9 cellular contexts compared by ENCODE assay signal in genomic region chr3:71011565-71012287, GRCh38.
DNase-seq lines count a peak whose midpoint lies in the region; ATAC-seq, FAIRE-seq and TF ChIP-seq lines count a peak whose summit lies in the region.
"Had no signal": no experiment of that assay in that cellular context is flagged by ENCODE, and none has a peak within 500 bp of the region (broad histone marks: within the 10 kb centered on the region; RNA-seq: fewer than 3 reads in every experiment).

No MANE protein-coding gene starts in this region.

- no peak for TF ChIP-seq CTCF in C4-2B (conservative IDR thresholded peaks at IDR 0.05)
- TF ChIP-seq CTCF in HepG2 (CRISPR knock-in tag; IDR thresholded peaks at IDR 0.05), result no peak
- TF ChIP-seq CTCF in heart right ventricle (IDR thresholded peaks at IDR 0.05), result no peak

- WGBS in HepG2 (ENCODE audit: low lambda C conversion rate), result 96% methylated on average over 6 of the region's 6 CpGs
- WGBS in heart right ventricle, 2 donors, result 88 to 92% methylated on average over 6 of the region's 6 CpGs

- in situ Hi-C loops in HepG2 (cut with HindIII; ENCODE audit: extremely low pct_ligation_motif_present, low pct_unique_long_range_greater_than_20kb), result no loop called here

- no peak for FAIRE-seq in HepG2 (lab: Jason Lieb, UNC)

- peak overlapping the region; percentile 55 for H3K4me3 Mint-ChIP-seq in activated naive CD8-positive, alpha-beta T cell treated with anti-CD3 and anti-CD28 coated beads, Interleukin-2, amount 50 U/mL, for 24 hours

- no peak for TF ChIP-seq EP300 in HepG2 (IDR thresholded peaks at IDR 0.05; ENCODE audit: low read depth in 2 of 2, low read length in 2 of 2)
- no peak for TF ChIP-seq EP300 in HepG2 (CRISPR knock-in tag; IDR thresholded peaks at IDR 0.05; ENCODE audit: borderline replicate concordance)

- peaks cover 81% of the 10 kb centered on the region for H3K4me1 Mint-ChIP-seq in activated naive CD8-positive, alpha-beta T cell treated with anti-CD3 and anti-CD28 coated beads, Interleukin-2, amount 50 U/mL, for 24 hours

- intact Hi-C loops in HepG2 (cut with micrococcal nuclease; ENCODE audit: unreplicated experiment), result no loop called here
- intact Hi-C loops in heart right ventricle (cut with DNase I), result loop anchor here in 1 of 10 donors (5.0 kb wide), 1 partner anchor 41 kb away; no protein-coding TSS in a partner anchor

- peak overlapping the region; percentile 97 for H3K27ac Mint-ChIP-seq in activated naive CD8-positive, alpha-beta T cell treated with anti-CD3 and anti-CD28 coated beads, Interleukin-2, amount 50 U/mL, for 24 hours

- POLR2A ChIA-PET in HepG2 (lab: Yijun Ruan, JAX), result no interaction called here

- H3K79me2 ChIP-seq in HepG2 (ENCODE audit: insufficient read depth, low read length), result peaks cover 32% of the 10 kb centered on the region

- no peak overlapping the region for H3K4me2 ChIP-seq in HepG2 (ENCODE audit: low read depth, low read length)

- H3K9me3 ChIP-seq in HepG2 (ENCODE audit: low read length) (no peaks in the 10 kb centered on the region), heart right ventricle (peaks cover 0 to 8% (median 0%) of the 10 kb centered on the region in 11 donors)
- H3K9me3 ChIP-seq: SJSA1 had no signal

- H3K9me3 Mint-ChIP-seq in activated naive CD8-positive, alpha-beta T cell treated with anti-CD3 and anti-CD28 coated beads, Interleukin-2, amount 50 U/mL, for 24 hours, result peaks cover 4% of the 10 kb centered on the region

- peak overlapping the region; percentile 59; the same call in 1 of the 2 replicates for H3K27ac ChIP-seq in C4-2B
- no peak overlapping the region for H3K27ac ChIP-seq in HepG2 (ENCODE audit: extremely low read length, insufficient read depth, low read length)
- peak overlapping the region in 1 of 10 donors; percentile 2 for H3K27ac ChIP-seq in heart right ventricle
- H3K27ac ChIP-seq: SJSA1 had no signal

- TF ChIP-seq RAD21 in HepG2 (CRISPR knock-in tag; IDR thresholded peaks at IDR 0.05), result no peak

- no peak for DNase-seq in activated naive CD8-positive, alpha-beta T cell treated with anti-CD3 and anti-CD28 coated beads, Interleukin-2, amount 50 U/mL, for 24 hours
- DNase-seq in HepG2 (ENCODE audit: low spot score) (no peak), GM19240 (ENCODE audit: insufficient read length, low spot score) (no peak), heart right ventricle (no peak)

- no TSS peak for BruUV-seq in HepG2 (replicated peaks; lab: Mats Ljungman, UMichigan)

- peaks cover 3% of the 10 kb centered on the region for H4K20me1 ChIP-seq in HepG2 (ENCODE audit: insufficient read depth, low read length)

- H3K9ac ChIP-seq in HepG2 (ENCODE audit: insufficient read depth, low read depth, low read length), result no peak overlapping the region

- H3K36me3 Mint-ChIP-seq in activated naive CD8-positive, alpha-beta T cell treated with anti-CD3 and anti-CD28 coated beads, Interleukin-2, amount 50 U/mL, for 24 hours (ENCODE audit: low read depth), result peaks cover 68% of the 10 kb centered on the region

- CTCF ChIA-PET in HepG2 (lab: Yijun Ruan, JAX; ENCODE audit: low intra/inter-chr PET ratio, low total read pairs), result no interaction called here

- peaks cover 58% of the 10 kb centered on the region for H3K4me1 ChIP-seq in HepG2 (ENCODE audit: insufficient read depth, low read length)
- peaks cover 0 to 63% (median 43%) of the 10 kb centered on the region in 9 donors for H3K4me1 ChIP-seq in heart right ventricle

- H3K27me3 ChIP-seq in HepG2 (ENCODE audit: control insufficient read depth in 1 of 2, insufficient read depth in 2 of 2, low read length in 2 of 2) (no peaks in the 10 kb centered on the region), heart right ventricle (no peaks in the 10 kb centered on the region)
- H3K27me3 ChIP-seq: SJSA1 had no signal

- TF ChIP-seq POLR2A in HepG2 (IDR thresholded peaks at IDR 0.05; ENCODE audit: insufficient read depth in 1 of 2, low read depth in 2 of 2, low read length in 2 of 2), result no peak

- ATAC-seq in GM19467 (IDR thresholded peaks at IDR 0.05; ENCODE audit: unreplicated experiment), result peak; percentile 77
- ATAC-seq in HG03457 (IDR thresholded peaks at IDR 0.05; ENCODE audit: unreplicated experiment), result peak; percentile 83
- no peak for ATAC-seq in activated naive CD8-positive, alpha-beta T cell treated with anti-CD3 and anti-CD28 coated beads, Interleukin-2, amount 50 U/mL, for 24 hours
- no peak for ATAC-seq in HepG2
- ATAC-seq in GM21526 (IDR thresholded peaks at IDR 0.05; ENCODE audit: low FRiP score, unreplicated experiment), result no peak
- ATAC-seq in heart right ventricle, result no peak

- H2AFZ ChIP-seq in HepG2 (ENCODE audit: low read length), result no peak overlapping the region

- H3K4me3 ChIP-seq in HepG2 (replicated peaks in 1 of 3; ENCODE audit: insufficient read depth in 1 of 3, low read depth in 2 of 3, low read length in 3 of 3) (no peak overlapping the region), heart right ventricle (no peak overlapping the region)
- H3K4me3 ChIP-seq: SJSA1 had no signal

- no peaks in the 10 kb centered on the region for H3K27me3 Mint-ChIP-seq in activated naive CD8-positive, alpha-beta T cell treated with anti-CD3 and anti-CD28 coated beads, Interleukin-2, amount 50 U/mL, for 24 hours

- H3K36me3 ChIP-seq in HepG2 (replicated peaks in 1 of 2; ENCODE audit: control insufficient read depth in 1 of 2, insufficient read depth in 2 of 2, low read length in 2 of 2), result peaks cover 3 to 23% of the 10 kb centered on the region in 2 experiments; a peak in 4 of 5 replicates
- H3K36me3 ChIP-seq in heart right ventricle, result peaks cover 0 to 46% (median 13%) of the 10 kb centered on the region in 9 donors

TF ChIP-seq in HepG2, 621 proteins besides CTCF, POLR2A, EP300 and RAD21:
- TF ChIP-seq ZNF264 (CRISPR knock-in tag; IDR thresholded peaks at IDR 0.05), result no peak
- TF ChIP-seq SIN3B (IDR thresholded peaks at IDR 0.05; ENCODE audit: low read length), result no peak
- TF ChIP-seq ZBTB39 (CRISPR knock-in tag; IDR thresholded peaks at IDR 0.05), result no peak
- no peak for TF ChIP-seq SOX5 (CRISPR knock-in tag; IDR thresholded peaks at IDR 0.05; ENCODE audit: borderline replicate concordance)
- no peak for TF ChIP-seq ELK4 (CRISPR knock-in tag; IDR thresholded peaks at IDR 0.05; ENCODE audit: borderline replicate concordance)
- no peak for TF ChIP-seq FOXP1 (IDR thresholded peaks at IDR 0.05)
- no peak for TF ChIP-seq FOXP1 (CRISPR knock-in tag; IDR thresholded peaks at IDR 0.05)
- TF ChIP-seq DRAP1 (CRISPR knock-in tag; IDR thresholded peaks at IDR 0.05), result no peak
- no peak for TF ChIP-seq POLR2AphosphoS2 (IDR thresholded peaks at IDR 0.05; ENCODE audit: low read depth, low read length)

Comparison
In these comparisons a context has a peak if more than half of its experiments do, and no peak if none do; other contexts are left out.
1. ATAC-seq: peak in GM19467 (single experiment) and HG03457 (single experiment); none in activated naive CD8-positive, alpha-beta T cell treated with anti-CD3 and anti-CD28 coated beads, Interleukin-2, amount 50 U/mL, for 24 hours (single experiment), HepG2 (single experiment), GM21526 (single experiment) and heart right ventricle (0 of 8).